34 cellular contexts compared by ENCODE assay signal in genomic region chr18:45241982-45242565, GRCh38.
"Had no signal": no experiment of that assay in that cellular context is flagged by ENCODE, and none has a peak within 500 bp of the region (broad histone marks: within the 10 kb centered on the region; RNA-seq: fewer than 3 reads in every experiment).

No MANE protein-coding gene starts in this region.

- H3K36me3 ChIP-seq: adrenal gland, breast epithelium, cardiac muscle cell, colonic mucosa had no signal

- DNase-seq: activated CD4-positive, alpha-beta memory T cell treated with anti-CD3 and anti-CD28 coated beads for 36 hours; activated CD4-positive, alpha-beta T cell treated with anti-CD3 and anti-CD28 coated beads for 36 hours; activated CD4-positive, alpha-beta T cell treated with anti-CD3 and anti-CD28 coated beads, Interleukin-2, amount 10 ng/mL, durations not matched to agents 24 days and 14 days; activated CD4-positive, CD25-positive, alpha-beta regulatory T cell; activated CD4-positive, CD25-positive, alpha-beta regulatory T cell treated with anti-CD3 and anti-CD28 coated beads, Interleukin-2, amount 50 U/mL, for 72 hours; activated CD8-positive, alpha-beta memory T cell treated with anti-CD3 and anti-CD28 coated beads, Interleukin-2, amount 10 ng/mL, durations not matched to agents 7 days and 5 days; activated CD8-positive, alpha-beta memory T cell treated with anti-CD3 and anti-CD28 coated beads, Interleukin-2, amount 50 U/mL, for 4 hours; activated CD8-positive, alpha-beta T cell treated with anti-CD3 and anti-CD28 coated beads, Interleukin-2, amount 10 ng/mL, durations not matched to agents 7 days and 5 days; activated effector memory CD4-positive, alpha-beta T cell treated with anti-CD3 and anti-CD28 coated beads, Interleukin-2, amount 50 U/mL, for 16 hours; activated naive CD4-positive, alpha-beta T cell treated with anti-CD3 and anti-CD28 coated beads for 36 hours; activated naive CD8-positive, alpha-beta T cell treated with anti-CD3 and anti-CD28 coated beads for 36 hours; activated naive CD8-positive, alpha-beta T cell treated with anti-CD3 and anti-CD28 coated beads, Interleukin-2, amount 50 U/mL, for 24 hours; activated T-cell treated with anti-CD3 and anti-CD28 coated beads, Interleukin-2, amount 50 U/mL, for 1 hour; activated T-cell treated with anti-CD3 and anti-CD28 coated beads, Interleukin-2, amount 50 U/mL, for 48 hours; adrenal gland; amygdala; aorta; body of pancreas; central memory CD4-positive, alpha-beta T cell; cerebellar nuclear complex; colonic mucosa; effector CD8-positive, alpha-beta T cell; foreskin fibroblast; head of caudate nucleus; T-helper 2 cell had no signal

- H3K4me1 ChIP-seq: adrenal gland, body of pancreas, breast epithelium, colonic mucosa had no signal

- H3K36me3 Mint-ChIP-seq: activated CD4-positive, alpha-beta memory T cell treated with anti-CD3 and anti-CD28 coated beads for 36 hours; activated CD8-positive, alpha-beta memory T cell treated with anti-CD3 and anti-CD28 coated beads, Interleukin-2, amount 10 ng/mL, durations not matched to agents 7 days and 5 days; activated naive CD4-positive, alpha-beta T cell treated with anti-CD3 and anti-CD28 coated beads, Interleukin-2, amount 50 U/mL, for 24 hours; activated naive CD8-positive, alpha-beta T cell treated with anti-CD3 and anti-CD28 coated beads for 36 hours had no signal

- H3K4me1 Mint-ChIP-seq: activated CD4-positive, alpha-beta T cell treated with anti-CD3 and anti-CD28 coated beads for 36 hours; activated CD4-positive, alpha-beta T cell treated with anti-CD3 and anti-CD28 coated beads, Interleukin-2, amount 10 ng/mL, durations not matched to agents 24 days and 14 days; activated CD8-positive, alpha-beta memory T cell treated with anti-CD3 and anti-CD28 coated beads, Interleukin-2, amount 10 ng/mL, durations not matched to agents 7 days and 5 days; activated naive CD4-positive, alpha-beta T cell treated with anti-CD3 and anti-CD28 coated beads, Interleukin-2, amount 50 U/mL, for 24 hours; activated naive CD8-positive, alpha-beta T cell treated with anti-CD3 and anti-CD28 coated beads for 36 hours; activated naive CD8-positive, alpha-beta T cell treated with anti-CD3 and anti-CD28 coated beads, Interleukin-2, amount 50 U/mL, for 24 hours had no signal

- H3K27me3 Mint-ChIP-seq: activated CD4-positive, alpha-beta T cell treated with anti-CD3 and anti-CD28 coated beads for 36 hours; activated CD4-positive, alpha-beta T cell treated with anti-CD3 and anti-CD28 coated beads, Interleukin-2, amount 10 ng/mL, durations not matched to agents 24 days and 14 days; activated naive CD8-positive, alpha-beta T cell treated with anti-CD3 and anti-CD28 coated beads for 36 hours had no signal

- H3K27ac Mint-ChIP-seq: activated CD4-positive, alpha-beta memory T cell treated with anti-CD3 and anti-CD28 coated beads for 36 hours; activated CD4-positive, alpha-beta T cell treated with anti-CD3 and anti-CD28 coated beads for 36 hours; activated CD4-positive, alpha-beta T cell treated with anti-CD3 and anti-CD28 coated beads, Interleukin-2, amount 10 ng/mL, durations not matched to agents 24 days and 14 days; activated CD8-positive, alpha-beta memory T cell treated with anti-CD3 and anti-CD28 coated beads, Interleukin-2, amount 10 ng/mL, durations not matched to agents 7 days and 5 days; activated CD8-positive, alpha-beta T cell treated with anti-CD3 and anti-CD28 coated beads, Interleukin-2, amount 10 ng/mL, durations not matched to agents 7 days and 5 days; activated naive CD4-positive, alpha-beta T cell treated with anti-CD3 and anti-CD28 coated beads for 36 hours; activated naive CD4-positive, alpha-beta T cell treated with anti-CD3 and anti-CD28 coated beads, Interleukin-2, amount 50 U/mL, for 24 hours; activated naive CD8-positive, alpha-beta T cell treated with anti-CD3 and anti-CD28 coated beads for 36 hours; activated naive CD8-positive, alpha-beta T cell treated with anti-CD3 and anti-CD28 coated beads, Interleukin-2, amount 50 U/mL, for 24 hours; activated T-helper 1 cell treated with anti-CD3 and anti-CD28 coated beads, Interleukin-12 subunit alpha, Interleukin-12 subunit beta, Interleukin-2, Interleukin-4 antibody, amounts not matched to agents 30 ng/mL and 10 ng/mL and 1 ng/mL, durations not matched to agents 14 hours and 24 hours and 36 hours; activated T-helper 2 cell treated with anti-CD3 and anti-CD28 coated beads, Interferon-gamma antibody, Interleukin-2, Interleukin-4, amounts not matched to agents 10 μg/mL and 5 μg/mL and 100 μg/mL, durations not matched to agents 14 hours and 24 hours and 36 hours had no signal

- H3K27ac ChIP-seq: adrenal gland, body of pancreas, breast epithelium, cardiac muscle cell, colonic mucosa, epithelial cell of prostate had no signal

- H3K9me3 Mint-ChIP-seq: activated CD4-positive, alpha-beta memory T cell treated with anti-CD3 and anti-CD28 coated beads for 36 hours; activated CD4-positive, alpha-beta T cell treated with anti-CD3 and anti-CD28 coated beads, Interleukin-2, amount 10 ng/mL, durations not matched to agents 24 days and 14 days; activated naive CD4-positive, alpha-beta T cell treated with anti-CD3 and anti-CD28 coated beads for 36 hours; activated naive CD4-positive, alpha-beta T cell treated with anti-CD3 and anti-CD28 coated beads, Interleukin-2, amount 50 U/mL, for 24 hours; activated naive CD8-positive, alpha-beta T cell treated with anti-CD3 and anti-CD28 coated beads for 36 hours; activated naive CD8-positive, alpha-beta T cell treated with anti-CD3 and anti-CD28 coated beads, Interleukin-2, amount 50 U/mL, for 24 hours; activated T-helper 1 cell treated with anti-CD3 and anti-CD28 coated beads, Interleukin-12 subunit alpha, Interleukin-12 subunit beta, Interleukin-2, Interleukin-4 antibody, amounts not matched to agents 30 ng/mL and 10 ng/mL and 1 ng/mL, durations not matched to agents 14 hours and 24 hours and 36 hours; activated T-helper 2 cell treated with anti-CD3 and anti-CD28 coated beads, Interferon-gamma antibody, Interleukin-2, Interleukin-4, amounts not matched to agents 10 μg/mL and 5 μg/mL and 100 μg/mL, durations not matched to agents 14 hours and 24 hours and 36 hours had no signal

- H3K9me3 ChIP-seq: adrenal gland, body of pancreas, breast epithelium, colonic mucosa had no signal

- ATAC-seq: activated CD4-positive, alpha-beta T cell treated with anti-CD3 and anti-CD28 coated beads for 36 hours; activated CD8-positive, alpha-beta memory T cell treated with anti-CD3 and anti-CD28 coated beads, Interleukin-2, amount 10 ng/mL, durations not matched to agents 7 days and 5 days; activated CD8-positive, alpha-beta T cell treated with anti-CD3 and anti-CD28 coated beads, Interleukin-2, amount 10 ng/mL, durations not matched to agents 7 days and 5 days; activated naive CD8-positive, alpha-beta T cell treated with anti-CD3 and anti-CD28 coated beads, Interleukin-2, amount 50 U/mL, for 24 hours; body of pancreas had no signal

- H3K27me3 ChIP-seq: adrenal gland, body of pancreas, breast epithelium, cardiac muscle cell, colonic mucosa had no signal

- FAIRE-seq: endometrium, endothelial cell of umbilical vein, frontal cortex had no signal

- H3K4me3 ChIP-seq: adrenal gland, body of pancreas, breast epithelium, cardiac muscle cell, colonic mucosa had no signal

- H3K4me3 Mint-ChIP-seq: activated CD4-positive, alpha-beta memory T cell treated with anti-CD3 and anti-CD28 coated beads for 36 hours; activated CD4-positive, alpha-beta T cell treated with anti-CD3 and anti-CD28 coated beads for 36 hours; activated CD4-positive, alpha-beta T cell treated with anti-CD3 and anti-CD28 coated beads, Interleukin-2, amount 10 ng/mL, durations not matched to agents 24 days and 14 days; activated CD8-positive, alpha-beta memory T cell treated with anti-CD3 and anti-CD28 coated beads, Interleukin-2, amount 10 ng/mL, durations not matched to agents 7 days and 5 days; activated CD8-positive, alpha-beta T cell treated with anti-CD3 and anti-CD28 coated beads, Interleukin-2, amount 10 ng/mL, durations not matched to agents 7 days and 5 days; activated naive CD4-positive, alpha-beta T cell treated with anti-CD3 and anti-CD28 coated beads for 36 hours; activated naive CD4-positive, alpha-beta T cell treated with anti-CD3 and anti-CD28 coated beads, Interleukin-2, amount 50 U/mL, for 24 hours; activated naive CD8-positive, alpha-beta T cell treated with anti-CD3 and anti-CD28 coated beads for 36 hours; activated naive CD8-positive, alpha-beta T cell treated with anti-CD3 and anti-CD28 coated beads, Interleukin-2, amount 50 U/mL, for 24 hours; activated T-helper 1 cell treated with anti-CD3 and anti-CD28 coated beads, Interleukin-12 subunit alpha, Interleukin-12 subunit beta, Interleukin-2, Interleukin-4 antibody, amounts not matched to agents 30 ng/mL and 10 ng/mL and 1 ng/mL, durations not matched to agents 14 hours and 24 hours and 36 hours had no signal
